In genomic region chr3:50260027-50260941, GRCh38 we compare ENCODE assay signal across 8 cellular contexts. TPM values are rescaled to one million over a fixed set of nuclear protein-coding genes. Genes with fewer than 3 reads are reported as not detected.
DNase-seq lines count a peak whose midpoint lies in the region; ATAC-seq and TF ChIP-seq lines count a peak whose summit lies in the region.

No MANE protein-coding gene starts in this region.

- peaks cover 2% of the 10 kb centered on the region for H3K36me3 Mint-ChIP-seq in activated naive CD4-positive, alpha-beta T cell treated with anti-CD3 and anti-CD28 coated beads, Interleukin-2, amount 50 U/mL, for 24 hours

- H2AFZ ChIP-seq in KMS-11 (ENCODE audit: low read depth), result peak overlapping the region; percentile 47
- H2AFZ ChIP-seq in osteoblast (ENCODE audit: low read length), result no peak overlapping the region

- H3K27me3 Mint-ChIP-seq in activated naive CD4-positive, alpha-beta T cell treated with anti-CD3 and anti-CD28 coated beads, Interleukin-2, amount 50 U/mL, for 24 hours, result no peaks in the 10 kb centered on the region

- no peak overlapping the region for H3K4me3 ChIP-seq in KMS-11 (IDR thresholded peaks at IDR 0.05; ENCODE audit: insufficient read depth, low read depth, low read length)
- H3K4me3 ChIP-seq in osteoblast (ENCODE audit: insufficient read depth, low read length), result peak overlapping the region; percentile 66
- H3K4me3 ChIP-seq in testis, result peak overlapping the region; percentile 75 to 78

- H3K9ac ChIP-seq in KMS-11, result peak overlapping the region; percentile 79

- no peak overlapping the region for H3K27ac Mint-ChIP-seq in activated naive CD4-positive, alpha-beta T cell treated with anti-CD3 and anti-CD28 coated beads, Interleukin-2, amount 50 U/mL, for 24 hours

- no peaks in the 10 kb centered on the region for H3K36me3 ChIP-seq in KMS-11 (ENCODE audit: insufficient read depth)
- peaks cover 39% of the 10 kb centered on the region for H3K36me3 ChIP-seq in osteoblast (ENCODE audit: insufficient read depth, low read length)
- H3K36me3 ChIP-seq in testis (ENCODE audit: low read depth, missing control alignments), result no peaks in the 10 kb centered on the region

- peaks cover 4% of the 10 kb centered on the region for H3K4me1 Mint-ChIP-seq in activated naive CD4-positive, alpha-beta T cell treated with anti-CD3 and anti-CD28 coated beads, Interleukin-2, amount 50 U/mL, for 24 hours

- H3K9me3 ChIP-seq in osteoblast (ENCODE audit: low read depth, low read length) (no peaks in the 10 kb centered on the region), testis (no peaks in the 10 kb centered on the region)

- H3K4me1 ChIP-seq in KMS-11 (ENCODE audit: low read depth, poor library complexity, severe bottlenecking) (peaks cover 6% of the 10 kb centered on the region), osteoblast (ENCODE audit: insufficient read depth, low read length) (peaks cover 29% of the 10 kb centered on the region), testis (peaks cover 35% of the 10 kb centered on the region)

- H3K27ac ChIP-seq in KMS-11 (no peak overlapping the region), osteoblast (ENCODE audit: low read depth, low read length) (peak overlapping the region; percentile 65), testis (peak overlapping the region; percentile 99)

- no peaks in the 10 kb centered on the region for H3K9me3 Mint-ChIP-seq in activated naive CD4-positive, alpha-beta T cell treated with anti-CD3 and anti-CD28 coated beads, Interleukin-2, amount 50 U/mL, for 24 hours

- H3K79me2 ChIP-seq in KMS-11 (ENCODE audit: insufficient read depth, low read depth) (no peaks in the 10 kb centered on the region), osteoblast (ENCODE audit: insufficient read depth, low read length) (peaks cover 25% of the 10 kb centered on the region)

- intact Hi-C loops in testis (cut with DNase I; ENCODE audit: low total_unique reads), result no loop called here

- H3K4me3 Mint-ChIP-seq in activated naive CD4-positive, alpha-beta T cell treated with anti-CD3 and anti-CD28 coated beads, Interleukin-2, amount 50 U/mL, for 24 hours, result peak overlapping the region; percentile 73

- peak; percentile 81 for ATAC-seq in GM21528 (IDR thresholded peaks at IDR 0.05; ENCODE audit: low FRiP score, unreplicated experiment)

- DNase-seq in EL (peak; percentile 91), SK-N-DZ (ENCODE audit: low spot score) (peak; percentile 83), globus pallidus (ENCODE audit: low spot score) (peak; percentile 96), osteoblast (ENCODE audit: insufficient read length, low spot score, missing footprints) (peak; percentile 100), testis (peak; percentile 96)

- TF ChIP-seq POLR2A in testis (IDR thresholded peaks at IDR 0.05), result peak; percentile 45

- 1 to 18% methylated on average over 2 to 50 of the region's 70 CpGs for WGBS in testis, 2 donors

- H3K27me3 ChIP-seq in KMS-11 (ENCODE audit: insufficient read depth, low read depth), result no peaks in the 10 kb centered on the region
- no peaks in the 10 kb centered on the region for H3K27me3 ChIP-seq in osteoblast (ENCODE audit: insufficient read depth, low read length)
- H3K27me3 ChIP-seq in testis, result no peaks in the 10 kb centered on the region

- peak overlapping the region; percentile 73 for H3K4me2 ChIP-seq in KMS-11
- H3K4me2 ChIP-seq in osteoblast (ENCODE audit: insufficient read depth, low read length), result peak overlapping the region; percentile 85

- TF ChIP-seq CTCF in KMS-11 (conservative IDR thresholded peaks at IDR 0.05; ENCODE audit: low read depth, low read length) (peak; percentile 72), osteoblast (IDR thresholded peaks at IDR 0.05; ENCODE audit: extremely low read depth, low read depth, low read length) (peak; percentile 75), testis (IDR thresholded peaks at IDR 0.05) (peak; percentile 99 to 100 (median 100))

- no peaks in the 10 kb centered on the region for H4K20me1 ChIP-seq in KMS-11 (ENCODE audit: insufficient read depth)
- H4K20me1 ChIP-seq in osteoblast (ENCODE audit: insufficient read depth, low read length), result peaks cover 16% of the 10 kb centered on the region

RNA-seq across cellular contexts. Expression of gene SEMA3B, which starts 8.7 kb away (rescaled TPM):
- 0.92 and 2.3 TPM in 2 replicates for polyA plus RNA-seq in SK-N-DZ (2014; cell fraction: cytosol; rRNA removed)
- 10.7 and 12.1 TPM in 2 replicates for polyA plus RNA-seq in SK-N-DZ (2014; cell fraction: nucleus; rRNA removed)
- total RNA-seq in osteoblast (5.9 and 10.1 TPM in 2 replicates), testis (10 to 100 TPM; 12.9 to 26.7 TPM)
- 30.2 TPM for polyA plus RNA-seq in testis (ENCODE audit: insufficient read depth, low read depth, low replicate concordance)

RNA-seq across cellular contexts. Expression of gene LSMEM2, which starts 18.6 kb away (rescaled TPM):
- 0.09 TPM in 1 of 2 replicates, not detected in the other for polyA plus RNA-seq in SK-N-DZ (2014; cell fraction: cytosol; rRNA removed)
- not detected in 2 replicates for polyA plus RNA-seq in SK-N-DZ (2014; cell fraction: nucleus; rRNA removed)
- total RNA-seq in osteoblast (not detected in 2 replicates), testis (1 to 10 TPM; 1.5 to 3.2 TPM)
- polyA plus RNA-seq in testis (ENCODE audit: insufficient read depth, low read depth, low replicate concordance), result 2.6 TPM

RNA-seq across cellular contexts. Expression of gene GNAI2, which starts 24.3 kb away (rescaled TPM):
- polyA plus RNA-seq in SK-N-DZ (2014; cell fraction: cytosol; rRNA removed), result 52.3 and 58.3 TPM in 2 replicates
- polyA plus RNA-seq in SK-N-DZ (2014; cell fraction: nucleus; rRNA removed), result 39.3 and 43.2 TPM in 2 replicates
- total RNA-seq in osteoblast (223 and 248 TPM in 2 replicates), testis (100 to 1,000 TPM; 239 to 343 TPM)
- 238 TPM for polyA plus RNA-seq in testis (ENCODE audit: insufficient read depth, low read depth, low replicate concordance)

RNA-seq across cellular contexts. Expression of gene IFRD2, which starts 31.9 kb away (rescaled TPM):
- 72.9 and 84.0 TPM in 2 replicates for polyA plus RNA-seq in SK-N-DZ (2014; cell fraction: cytosol; rRNA removed)
- 268 and 286 TPM in 2 replicates for polyA plus RNA-seq in SK-N-DZ (2014; cell fraction: nucleus; rRNA removed)
- total RNA-seq in osteoblast, result 60.4 and 65.1 TPM in 2 replicates
- total RNA-seq in testis, result 10 to 100 TPM; 55.3 to 60.9 TPM
- 42.3 TPM for polyA plus RNA-seq in testis (ENCODE audit: insufficient read depth, low read depth, low replicate concordance)

RNA-seq across cellular contexts. Expression of gene HYAL3, which starts 38.9 kb away (rescaled TPM):
- 0.64 and 1.2 TPM in 2 replicates for polyA plus RNA-seq in SK-N-DZ (2014; cell fraction: cytosol; rRNA removed)
- polyA plus RNA-seq in SK-N-DZ (2014; cell fraction: nucleus; rRNA removed), result 3.7 and 6.2 TPM in 2 replicates
- total RNA-seq in osteoblast (1.8 and 4.1 TPM in 2 replicates), testis (10 to 100 TPM; 13.8 to 25.2 TPM)
- 27.9 TPM for polyA plus RNA-seq in testis (ENCODE audit: insufficient read depth, low read depth, low replicate concordance)
